8 cellular contexts compared by ENCODE assay signal in genomic region chr22:25702046-25702445, GRCh38. TPM values are rescaled to one million over a fixed set of nuclear protein-coding genes. Genes with fewer than 3 reads are reported as not detected.
DNase-seq lines count a peak whose midpoint lies in the region; ATAC-seq and TF ChIP-seq lines count a peak whose summit lies in the region.

No MANE protein-coding gene starts in this region.

- ATAC-seq in GM18517 (IDR thresholded peaks at IDR 0.05; ENCODE audit: unreplicated experiment), result no peak

- no peaks in the 10 kb centered on the region for H3K27me3 Mint-ChIP-seq in brain

- H3K4me1 Mint-ChIP-seq in brain, result peaks cover 52% of the 10 kb centered on the region

- peak overlapping the region in 3 of 5 experiments; percentile 39 to 60 (median 47) for H3K4me3 Mint-ChIP-seq in brain

- DNase-seq in GM03348 (ENCODE audit: low spot score) (peak; percentile 29), NCI-H1105 (lab: John Stamatoyannopoulos, UW) (peak; percentile 5), midbrain (lab: John Stamatoyannopoulos, UW) (peak; percentile 40), NCI-H187 treated with DMSO at 0.1 percent for 48 hours (lab: John Stamatoyannopoulos, UW) (no peak)
- DNase-seq in central memory CD4-positive, alpha-beta T cell, result no peak
- no peak for DNase-seq in stimulated activated CD8-positive, alpha-beta memory T cell treated with anti-CD3 and anti-CD28 coated beads, Interleukin-4, amount 100 ng/mL, for 48 hours

- TF ChIP-seq CTCF in brain (conservative IDR thresholded peaks at IDR 0.05), result peak; percentile 77 to 88

- no peaks in the 10 kb centered on the region for H3K9me3 Mint-ChIP-seq in brain

- H3K36me3 Mint-ChIP-seq in brain, result peaks cover 22% of the 10 kb centered on the region

- peak overlapping the region; percentile 11 to 87 (median 75) for H3K27ac Mint-ChIP-seq in brain

RNA-seq across cellular contexts. Expression of gene MYO18B, which starts 39.9 kb away (rescaled TPM):
- 2.6 TPM for polyA plus RNA-seq in brain (ENCODE audit: insufficient read depth, low read depth, low replicate concordance)

Comparison
In these comparisons a context has a peak if more than half of its experiments do, and no peak if none do; other contexts are left out.
1. DNase-seq: peak in GM03348 (single experiment), NCI-H1105 (single experiment) and midbrain (single experiment); none in NCI-H187 treated with DMSO at 0.1 percent for 48 hours (single experiment), central memory CD4-positive, alpha-beta T cell (single experiment) and stimulated activated CD8-positive, alpha-beta memory T cell treated with anti-CD3 and anti-CD28 coated beads, Interleukin-4, amount 100 ng/mL, for 48 hours (single experiment).